12 cellular contexts compared by ENCODE assay signal in genomic region chr11:12243511-12243910, GRCh38.
A peak's percentile ranks its signal among the peaks of the same experiment; 100 is the strongest.
DNase-seq lines count a peak whose midpoint lies in the region; ATAC-seq and TF ChIP-seq lines count a peak whose summit lies in the region.
"Had no signal": no experiment of that assay in that cellular context is flagged by ENCODE, and none has a peak within 500 bp of the region (broad histone marks: within the 10 kb centered on the region; RNA-seq: fewer than 3 reads in every experiment).

No MANE protein-coding gene starts in this region.

- intact Hi-C loops in activated CD4-positive, alpha-beta T cell treated with anti-CD3 and anti-CD28 coated beads, Interleukin-2, amount 10 ng/mL, durations not matched to agents 24 days and 14 days (cut with micrococcal nuclease) = no loop called here
- intact Hi-C loops in body of pancreas (cut with DNase I) = no loop called here

- no peak for ATAC-seq in body of pancreas
- no peak for ATAC-seq in upper lobe of left lung (ENCODE audit: low FRiP score in 2 of 2)
- ATAC-seq: effector memory CD8-positive, alpha-beta T cell had no signal

- peak in 1 of 3 donors; percentile 32 for TF ChIP-seq POLR2A in body of pancreas (IDR thresholded peaks at IDR 0.05)
- TF ChIP-seq POLR2A in upper lobe of left lung (IDR thresholded peaks at IDR 0.05) = no peak

- H3K27me3 Mint-ChIP-seq in activated CD4-positive, alpha-beta T cell treated with anti-CD3 and anti-CD28 coated beads, Interleukin-2, amount 10 ng/mL, durations not matched to agents 24 days and 14 days = no peaks in the 10 kb centered on the region
- H3K27me3 Mint-ChIP-seq: effector memory CD8-positive, alpha-beta T cell had no signal

- DNase-seq in activated CD4-positive, alpha-beta T cell treated with anti-CD3 and anti-CD28 coated beads, Interleukin-2, amount 10 ng/mL, durations not matched to agents 24 days and 14 days = no peak
- DNase-seq in activated CD4-positive, alpha-beta T cell treated with anti-CD3 and anti-CD28 coated beads for 48 hours = no peak
- DNase-seq in NCI-H2196 treated with DMSO at 0.1 percent for 48 hours (lab: John Stamatoyannopoulos, UW; ENCODE audit: unreplicated experiment) (peak; percentile 45), body of pancreas (peak in 3 of 4 donors; percentile 30 to 50 (median 45)), upper lobe of left lung (no peak), DMS114 treated with DMSO at 0.1 percent for 48 hours (lab: John Stamatoyannopoulos, UW; ENCODE audit: unreplicated experiment) (no peak)
- no peak for DNase-seq in activated CD4-positive, CD25-positive, alpha-beta regulatory T cell (lab: John Stamatoyannopoulos, UW)
- DNase-seq: activated CD4-positive, alpha-beta T cell treated with anti-CD3 and anti-CD28 coated beads, Interleukin-2, amount 50 U/mL, for 1 hour; effector memory CD8-positive, alpha-beta T cell; NCI-H1436 treated with DMSO at 0.1 percent for 48 hours had no signal

- no peak overlapping the region for H3K9ac ChIP-seq in stomach smooth muscle (ENCODE audit: low read length in 2 of 2)

- 29 to 45% methylated on average over 6 of the region's 6 CpGs for WGBS in body of pancreas, 2 donors
- 81 to 88% methylated on average over 6 of the region's 6 CpGs for WGBS in upper lobe of left lung, 2 donors

- TF ChIP-seq CTCF in body of pancreas (IDR thresholded peaks at IDR 0.05) (no peak), upper lobe of left lung (IDR thresholded peaks at IDR 0.05) (no peak)

- H3K27ac Mint-ChIP-seq in activated CD4-positive, alpha-beta T cell treated with anti-CD3 and anti-CD28 coated beads, Interleukin-2, amount 10 ng/mL, durations not matched to agents 24 days and 14 days = peak overlapping the region; percentile 83

- H3K27me3 ChIP-seq in body of pancreas (no peaks in the 10 kb centered on the region), stomach smooth muscle (ENCODE audit: control insufficient read depth in 1 of 2, insufficient read depth in 2 of 2, low read length in 2 of 2) (no peaks in the 10 kb centered on the region), upper lobe of left lung (no peaks in the 10 kb centered on the region)

- TF ChIP-seq EP300 in upper lobe of left lung (IDR thresholded peaks at IDR 0.05) = no peak

- H3K9me3 ChIP-seq in body of pancreas (no peaks in the 10 kb centered on the region), stomach smooth muscle (ENCODE audit: control insufficient read depth in 2 of 2, low read length in 2 of 2) (no peaks in the 10 kb centered on the region), upper lobe of left lung (no peaks in the 10 kb centered on the region)

- H3K4me3 Mint-ChIP-seq in activated CD4-positive, alpha-beta T cell treated with anti-CD3 and anti-CD28 coated beads, Interleukin-2, amount 10 ng/mL, durations not matched to agents 24 days and 14 days = no peak overlapping the region

- peaks cover 63% of the 10 kb centered on the region for H3K36me3 Mint-ChIP-seq in activated CD4-positive, alpha-beta T cell treated with anti-CD3 and anti-CD28 coated beads, Interleukin-2, amount 10 ng/mL, durations not matched to agents 24 days and 14 days (ENCODE audit: low read depth)

- H3K9me3 Mint-ChIP-seq in activated CD4-positive, alpha-beta T cell treated with anti-CD3 and anti-CD28 coated beads, Interleukin-2, amount 10 ng/mL, durations not matched to agents 24 days and 14 days = no peaks in the 10 kb centered on the region
- H3K9me3 Mint-ChIP-seq: effector memory CD8-positive, alpha-beta T cell had no signal

- peaks cover 97% of the 10 kb centered on the region for H3K4me1 ChIP-seq in body of pancreas
- peaks cover 90% of the 10 kb centered on the region for H3K4me1 ChIP-seq in stomach smooth muscle (ENCODE audit: control insufficient read depth, insufficient read depth, low read length)
- H3K4me1 ChIP-seq in upper lobe of left lung = peaks cover 11 to 49% (median 33%) of the 10 kb centered on the region in 4 donors

- H3K4me3 ChIP-seq in body of pancreas = peak overlapping the region; percentile 1 to 12
- H3K4me3 ChIP-seq in stomach smooth muscle (ENCODE audit: low read length in 2 of 2) = no peak overlapping the region
- H3K4me3 ChIP-seq in upper lobe of left lung = no peak overlapping the region
- H3K4me3 ChIP-seq: SK-N-MC had no signal

- H3K4me1 Mint-ChIP-seq in activated CD4-positive, alpha-beta T cell treated with anti-CD3 and anti-CD28 coated beads, Interleukin-2, amount 10 ng/mL, durations not matched to agents 24 days and 14 days = peaks cover 32% of the 10 kb centered on the region

- H3K36me3 ChIP-seq in body of pancreas (replicated peaks in 1 of 2; ENCODE audit: insufficient read depth in 1 of 2, low read depth in 2 of 2) (no peaks in the 10 kb centered on the region), stomach smooth muscle (ENCODE audit: control insufficient read depth in 2 of 2, insufficient read depth in 2 of 2, low read length in 2 of 2) (peaks cover 20 to 43% of the 10 kb centered on the region in 2 donors), upper lobe of left lung (peaks cover 0 to 37% (median 21%) of the 10 kb centered on the region in 4 donors)

- H3K27ac ChIP-seq in body of pancreas (peak overlapping the region; percentile 75 to 97 (median 86)), stomach smooth muscle (ENCODE audit: low read length) (peak overlapping the region; percentile 67), upper lobe of left lung (no peak overlapping the region)
- H3K27ac ChIP-seq: SK-N-MC had no signal

Comparison
In these comparisons a context has a peak if more than half of its experiments do, and no peak if none do; other contexts are left out.
1. DNase-seq: peak in NCI-H2196 treated with DMSO at 0.1 percent for 48 hours (single experiment) and body of pancreas (3 of 4); none in activated CD4-positive, alpha-beta T cell treated with anti-CD3 and anti-CD28 coated beads, Interleukin-2, amount 10 ng/mL, durations not matched to agents 24 days and 14 days (single experiment), activated CD4-positive, alpha-beta T cell treated with anti-CD3 and anti-CD28 coated beads for 48 hours (single experiment), upper lobe of left lung (0 of 2), activated CD4-positive, CD25-positive, alpha-beta regulatory T cell (0 of 4) and DMS114 treated with DMSO at 0.1 percent for 48 hours (single experiment).
2. H3K27ac ChIP-seq: peak in body of pancreas (4 of 4) and stomach smooth muscle (single experiment); none in upper lobe of left lung (0 of 4).
3. H3K4me3 ChIP-seq: peak in body of pancreas (2 of 2); none in stomach smooth muscle (0 of 2) and upper lobe of left lung (0 of 4).